ENCODE assay signal across 1 cellular context in the genomic region with DNA sequence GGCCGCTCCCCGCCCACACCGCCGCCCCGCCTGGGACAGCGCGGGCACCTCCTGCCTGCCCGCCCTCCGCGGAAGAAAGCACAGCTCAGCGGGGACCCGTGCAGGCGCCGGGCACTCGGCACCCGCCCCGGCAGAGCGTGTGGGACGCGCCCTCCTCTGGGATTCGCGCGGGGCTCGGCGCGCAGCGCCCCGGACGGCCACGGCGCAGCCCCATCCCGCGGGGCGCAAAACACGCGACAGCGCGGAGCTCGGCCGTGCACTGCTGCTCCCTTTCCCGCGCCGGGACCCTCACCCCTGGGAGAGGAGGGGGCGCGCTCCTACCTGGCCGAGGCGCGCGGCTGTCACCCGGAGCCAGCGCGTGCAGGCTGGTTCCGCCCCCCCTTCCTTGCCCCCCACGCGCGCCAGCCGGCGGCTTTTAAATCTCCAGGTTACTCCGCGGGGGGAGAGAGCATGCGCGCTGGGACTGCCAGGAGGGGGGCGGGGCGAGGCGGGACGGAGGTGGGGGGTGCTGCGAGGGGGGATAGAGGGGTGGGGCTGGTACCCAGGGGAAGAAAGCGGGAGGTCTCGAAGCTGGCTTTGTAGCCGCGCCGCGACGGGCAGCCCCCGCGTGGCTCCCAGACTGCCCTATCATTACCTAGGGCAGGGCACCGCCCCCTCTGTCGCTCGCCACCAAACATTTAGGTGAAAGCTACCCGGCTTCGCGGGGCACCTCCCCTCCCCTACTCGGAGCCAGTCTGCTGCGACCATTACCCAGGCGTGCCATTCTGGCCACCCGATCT.
A peak's percentile ranks its signal among the peaks of the same experiment; 100 is the strongest.
TF ChIP-seq lines count a peak whose summit lies in the region.

A gene with protein sequence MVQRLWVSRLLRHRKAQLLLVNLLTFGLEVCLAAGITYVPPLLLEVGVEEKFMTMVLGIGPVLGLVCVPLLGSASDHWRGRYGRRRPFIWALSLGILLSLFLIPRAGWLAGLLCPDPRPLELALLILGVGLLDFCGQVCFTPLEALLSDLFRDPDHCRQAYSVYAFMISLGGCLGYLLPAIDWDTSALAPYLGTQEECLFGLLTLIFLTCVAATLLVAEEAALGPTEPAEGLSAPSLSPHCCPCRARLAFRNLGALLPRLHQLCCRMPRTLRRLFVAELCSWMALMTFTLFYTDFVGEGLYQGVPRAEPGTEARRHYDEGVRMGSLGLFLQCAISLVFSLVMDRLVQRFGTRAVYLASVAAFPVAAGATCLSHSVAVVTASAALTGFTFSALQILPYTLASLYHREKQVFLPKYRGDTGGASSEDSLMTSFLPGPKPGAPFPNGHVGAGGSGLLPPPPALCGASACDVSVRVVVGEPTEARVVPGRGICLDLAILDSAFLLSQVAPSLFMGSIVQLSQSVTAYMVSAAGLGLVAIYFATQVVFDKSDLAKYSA (minus strand): TSS at position 437 of the 779 bp plus-strand sequence. CDS start 15,853 bp downstream, outside the sequence.

TF ChIP-seq in K562, 482 proteins besides CTCF, POLR2A, EP300 and RAD21 (continued from another document):
- no peak for TF ChIP-seq NFYB (IDR thresholded peaks at IDR 0.05; ENCODE audit: extremely low read depth, insufficient read length)
- TF ChIP-seq, protein P1, sequence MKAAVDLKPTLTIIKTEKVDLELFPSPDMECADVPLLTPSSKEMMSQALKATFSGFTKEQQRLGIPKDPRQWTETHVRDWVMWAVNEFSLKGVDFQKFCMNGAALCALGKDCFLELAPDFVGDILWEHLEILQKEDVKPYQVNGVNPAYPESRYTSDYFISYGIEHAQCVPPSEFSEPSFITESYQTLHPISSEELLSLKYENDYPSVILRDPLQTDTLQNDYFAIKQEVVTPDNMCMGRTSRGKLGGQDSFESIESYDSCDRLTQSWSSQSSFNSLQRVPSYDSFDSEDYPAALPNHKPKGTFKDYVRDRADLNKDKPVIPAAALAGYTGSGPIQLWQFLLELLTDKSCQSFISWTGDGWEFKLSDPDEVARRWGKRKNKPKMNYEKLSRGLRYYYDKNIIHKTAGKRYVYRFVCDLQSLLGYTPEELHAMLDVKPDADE (conservative IDR thresholded peaks at IDR 0.05; ENCODE audit: control insufficient read depth, low read depth, low read length), result peak; percentile 51; the same call in 1 of the 2 replicates
- TF ChIP-seq, protein P2, sequence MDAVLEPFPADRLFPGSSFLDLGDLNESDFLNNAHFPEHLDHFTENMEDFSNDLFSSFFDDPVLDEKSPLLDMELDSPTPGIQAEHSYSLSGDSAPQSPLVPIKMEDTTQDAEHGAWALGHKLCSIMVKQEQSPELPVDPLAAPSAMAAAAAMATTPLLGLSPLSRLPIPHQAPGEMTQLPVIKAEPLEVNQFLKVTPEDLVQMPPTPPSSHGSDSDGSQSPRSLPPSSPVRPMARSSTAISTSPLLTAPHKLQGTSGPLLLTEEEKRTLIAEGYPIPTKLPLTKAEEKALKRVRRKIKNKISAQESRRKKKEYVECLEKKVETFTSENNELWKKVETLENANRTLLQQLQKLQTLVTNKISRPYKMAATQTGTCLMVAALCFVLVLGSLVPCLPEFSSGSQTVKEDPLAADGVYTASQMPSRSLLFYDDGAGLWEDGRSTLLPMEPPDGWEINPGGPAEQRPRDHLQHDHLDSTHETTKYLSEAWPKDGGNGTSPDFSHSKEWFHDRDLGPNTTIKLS (IDR thresholded peaks at IDR 0.05; ENCODE audit: borderline replicate concordance, low read depth), result 0 out of 2 replicates have a peak, but pooled peaks have one; percentile 41
- TF ChIP-seq POLR2AphosphoS5 (IDR thresholded peaks at IDR 0.05; ENCODE audit: control insufficient read depth, insufficient read depth, low read depth, low read length), result no peak
- TF ChIP-seq, protein P3, sequence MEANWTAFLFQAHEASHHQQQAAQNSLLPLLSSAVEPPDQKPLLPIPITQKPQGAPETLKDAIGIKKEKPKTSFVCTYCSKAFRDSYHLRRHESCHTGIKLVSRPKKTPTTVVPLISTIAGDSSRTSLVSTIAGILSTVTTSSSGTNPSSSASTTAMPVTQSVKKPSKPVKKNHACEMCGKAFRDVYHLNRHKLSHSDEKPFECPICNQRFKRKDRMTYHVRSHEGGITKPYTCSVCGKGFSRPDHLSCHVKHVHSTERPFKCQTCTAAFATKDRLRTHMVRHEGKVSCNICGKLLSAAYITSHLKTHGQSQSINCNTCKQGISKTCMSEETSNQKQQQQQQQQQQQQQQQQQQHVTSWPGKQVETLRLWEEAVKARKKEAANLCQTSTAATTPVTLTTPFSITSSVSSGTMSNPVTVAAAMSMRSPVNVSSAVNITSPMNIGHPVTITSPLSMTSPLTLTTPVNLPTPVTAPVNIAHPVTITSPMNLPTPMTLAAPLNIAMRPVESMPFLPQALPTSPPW (CRISPR knock-in tag; IDR thresholded peaks at IDR 0.05), result peak; percentile 92
- TF ChIP-seq, protein P4, sequence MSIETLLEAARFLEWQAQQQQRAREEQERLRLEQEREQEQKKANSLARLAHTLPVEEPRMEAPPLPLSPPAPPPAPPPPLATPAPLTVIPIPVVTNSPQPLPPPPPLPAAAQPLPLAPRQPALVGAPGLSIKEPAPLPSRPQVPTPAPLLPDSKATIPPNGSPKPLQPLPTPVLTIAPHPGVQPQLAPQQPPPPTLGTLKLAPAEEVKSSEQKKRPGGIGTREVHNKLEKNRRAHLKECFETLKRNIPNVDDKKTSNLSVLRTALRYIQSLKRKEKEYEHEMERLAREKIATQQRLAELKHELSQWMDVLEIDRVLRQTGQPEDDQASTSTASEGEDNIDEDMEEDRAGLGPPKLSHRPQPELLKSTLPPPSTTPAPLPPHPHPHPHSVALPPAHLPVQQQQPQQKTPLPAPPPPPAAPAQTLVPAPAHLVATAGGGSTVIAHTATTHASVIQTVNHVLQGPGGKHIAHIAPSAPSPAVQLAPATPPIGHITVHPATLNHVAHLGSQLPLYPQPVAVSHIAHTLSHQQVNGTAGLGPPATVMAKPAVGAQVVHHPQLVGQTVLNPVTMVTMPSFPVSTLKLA (conservative IDR thresholded peaks at IDR 0.05), result peak; percentile 44 to 87
- TF ChIP-seq, protein P5, sequence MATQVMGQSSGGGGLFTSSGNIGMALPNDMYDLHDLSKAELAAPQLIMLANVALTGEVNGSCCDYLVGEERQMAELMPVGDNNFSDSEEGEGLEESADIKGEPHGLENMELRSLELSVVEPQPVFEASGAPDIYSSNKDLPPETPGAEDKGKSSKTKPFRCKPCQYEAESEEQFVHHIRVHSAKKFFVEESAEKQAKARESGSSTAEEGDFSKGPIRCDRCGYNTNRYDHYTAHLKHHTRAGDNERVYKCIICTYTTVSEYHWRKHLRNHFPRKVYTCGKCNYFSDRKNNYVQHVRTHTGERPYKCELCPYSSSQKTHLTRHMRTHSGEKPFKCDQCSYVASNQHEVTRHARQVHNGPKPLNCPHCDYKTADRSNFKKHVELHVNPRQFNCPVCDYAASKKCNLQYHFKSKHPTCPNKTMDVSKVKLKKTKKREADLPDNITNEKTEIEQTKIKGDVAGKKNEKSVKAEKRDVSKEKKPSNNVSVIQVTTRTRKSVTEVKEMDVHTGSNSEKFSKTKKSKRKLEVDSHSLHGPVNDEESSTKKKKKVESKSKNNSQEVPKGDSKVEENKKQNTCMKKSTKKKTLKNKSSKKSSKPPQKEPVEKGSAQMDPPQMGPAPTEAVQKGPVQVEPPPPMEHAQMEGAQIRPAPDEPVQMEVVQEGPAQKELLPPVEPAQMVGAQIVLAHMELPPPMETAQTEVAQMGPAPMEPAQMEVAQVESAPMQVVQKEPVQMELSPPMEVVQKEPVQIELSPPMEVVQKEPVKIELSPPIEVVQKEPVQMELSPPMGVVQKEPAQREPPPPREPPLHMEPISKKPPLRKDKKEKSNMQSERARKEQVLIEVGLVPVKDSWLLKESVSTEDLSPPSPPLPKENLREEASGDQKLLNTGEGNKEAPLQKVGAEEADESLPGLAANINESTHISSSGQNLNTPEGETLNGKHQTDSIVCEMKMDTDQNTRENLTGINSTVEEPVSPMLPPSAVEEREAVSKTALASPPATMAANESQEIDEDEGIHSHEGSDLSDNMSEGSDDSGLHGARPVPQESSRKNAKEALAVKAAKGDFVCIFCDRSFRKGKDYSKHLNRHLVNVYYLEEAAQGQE (CRISPR knock-in tag; IDR thresholded peaks at IDR 0.05; ENCODE audit: low read depth), result 0 out of 2 replicates have a peak, but pooled peaks have one; percentile 60
- TF ChIP-seq, protein P6, sequence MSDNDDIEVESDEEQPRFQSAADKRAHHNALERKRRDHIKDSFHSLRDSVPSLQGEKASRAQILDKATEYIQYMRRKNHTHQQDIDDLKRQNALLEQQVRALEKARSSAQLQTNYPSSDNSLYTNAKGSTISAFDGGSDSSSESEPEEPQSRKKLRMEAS (CRISPR knock-in tag; IDR thresholded peaks at IDR 0.05), result peak; percentile 50; the same call in 1 of the 2 replicates
- TF ChIP-seq FOXJ2 (tag; IDR thresholded peaks at IDR 0.05), result no peak
- TF ChIP-seq CHD1 (IDR thresholded peaks at IDR 0.05; ENCODE audit: low read length), result peak; percentile 84
- TF ChIP-seq TBP (optimal IDR thresholded peaks at IDR 0.05; ENCODE audit: low read depth, low read length), result no peak
- no peak for TF ChIP-seq FOXM1 (IDR thresholded peaks at IDR 0.05; ENCODE audit: low read depth)
- TF ChIP-seq FOXM1 (CRISPR knock-in tag; IDR thresholded peaks at IDR 0.05; ENCODE audit: low read depth), result 0 out of 2 replicates have a peak, but pooled peaks have one; percentile 68
- TF ChIP-seq, protein P7, sequence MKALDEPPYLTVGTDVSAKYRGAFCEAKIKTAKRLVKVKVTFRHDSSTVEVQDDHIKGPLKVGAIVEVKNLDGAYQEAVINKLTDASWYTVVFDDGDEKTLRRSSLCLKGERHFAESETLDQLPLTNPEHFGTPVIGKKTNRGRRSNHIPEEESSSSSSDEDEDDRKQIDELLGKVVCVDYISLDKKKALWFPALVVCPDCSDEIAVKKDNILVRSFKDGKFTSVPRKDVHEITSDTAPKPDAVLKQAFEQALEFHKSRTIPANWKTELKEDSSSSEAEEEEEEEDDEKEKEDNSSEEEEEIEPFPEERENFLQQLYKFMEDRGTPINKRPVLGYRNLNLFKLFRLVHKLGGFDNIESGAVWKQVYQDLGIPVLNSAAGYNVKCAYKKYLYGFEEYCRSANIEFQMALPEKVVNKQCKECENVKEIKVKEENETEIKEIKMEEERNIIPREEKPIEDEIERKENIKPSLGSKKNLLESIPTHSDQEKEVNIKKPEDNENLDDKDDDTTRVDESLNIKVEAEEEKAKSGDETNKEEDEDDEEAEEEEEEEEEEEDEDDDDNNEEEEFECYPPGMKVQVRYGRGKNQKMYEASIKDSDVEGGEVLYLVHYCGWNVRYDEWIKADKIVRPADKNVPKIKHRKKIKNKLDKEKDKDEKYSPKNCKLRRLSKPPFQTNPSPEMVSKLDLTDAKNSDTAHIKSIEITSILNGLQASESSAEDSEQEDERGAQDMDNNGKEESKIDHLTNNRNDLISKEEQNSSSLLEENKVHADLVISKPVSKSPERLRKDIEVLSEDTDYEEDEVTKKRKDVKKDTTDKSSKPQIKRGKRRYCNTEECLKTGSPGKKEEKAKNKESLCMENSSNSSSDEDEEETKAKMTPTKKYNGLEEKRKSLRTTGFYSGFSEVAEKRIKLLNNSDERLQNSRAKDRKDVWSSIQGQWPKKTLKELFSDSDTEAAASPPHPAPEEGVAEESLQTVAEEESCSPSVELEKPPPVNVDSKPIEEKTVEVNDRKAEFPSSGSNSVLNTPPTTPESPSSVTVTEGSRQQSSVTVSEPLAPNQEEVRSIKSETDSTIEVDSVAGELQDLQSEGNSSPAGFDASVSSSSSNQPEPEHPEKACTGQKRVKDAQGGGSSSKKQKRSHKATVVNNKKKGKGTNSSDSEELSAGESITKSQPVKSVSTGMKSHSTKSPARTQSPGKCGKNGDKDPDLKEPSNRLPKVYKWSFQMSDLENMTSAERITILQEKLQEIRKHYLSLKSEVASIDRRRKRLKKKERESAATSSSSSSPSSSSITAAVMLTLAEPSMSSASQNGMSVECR (CRISPR knock-in tag; IDR thresholded peaks at IDR 0.05), result peak; percentile 82
- no peak for TF ChIP-seq POLR2B (IDR thresholded peaks at IDR 0.05; ENCODE audit: low read depth, partially characterized antibody)
- TF ChIP-seq ZNF217 (CRISPR knock-in tag; IDR thresholded peaks at IDR 0.05), result no peak
